18 cellular contexts compared by ENCODE assay signal in the genomic region with DNA sequence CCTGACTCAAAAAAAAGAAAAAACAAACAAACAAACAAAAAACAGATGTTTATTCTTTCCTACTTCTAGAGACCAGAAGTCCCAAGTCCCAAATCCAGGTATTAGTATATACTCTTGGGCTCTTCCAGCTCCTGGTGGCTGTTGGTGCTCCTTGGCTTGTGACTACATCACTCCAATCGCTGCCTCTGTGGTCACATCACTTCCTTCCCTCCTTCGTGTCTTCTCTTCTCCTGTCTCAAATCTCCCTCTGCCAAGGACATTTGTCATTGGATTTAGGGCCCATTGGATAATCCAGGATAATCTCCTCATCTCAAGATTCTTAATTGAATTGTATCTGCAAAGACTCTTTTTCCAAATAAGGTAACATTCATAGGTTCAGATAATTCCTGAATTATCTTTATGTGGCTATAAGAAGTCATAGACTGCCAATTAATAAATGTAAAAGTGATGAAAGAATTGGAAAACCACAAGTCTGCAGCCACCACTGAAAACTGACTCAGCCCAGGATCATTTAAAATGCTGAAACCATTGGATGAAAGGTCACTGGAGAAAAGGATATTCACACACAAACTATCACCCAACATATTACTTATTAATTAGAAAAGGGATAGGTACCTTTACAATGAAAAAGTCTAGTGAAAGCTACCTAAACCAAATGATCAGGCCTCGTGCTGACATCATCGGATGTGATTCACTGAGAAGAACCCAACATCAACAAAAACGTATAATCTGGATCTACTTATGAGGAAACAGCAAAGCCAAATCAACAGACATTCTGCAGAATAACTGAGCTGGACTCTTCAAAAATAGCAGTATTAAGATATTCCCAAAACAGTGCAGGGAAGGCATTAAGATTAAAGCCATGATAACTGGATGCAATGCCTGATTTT.
A peak's percentile ranks its signal among the peaks of the same experiment; 100 is the strongest.
DNase-seq lines count a peak whose midpoint lies in the region; ATAC-seq and TF ChIP-seq lines count a peak whose summit lies in the region.
"Had no signal": no experiment of that assay in that cellular context is flagged by ENCODE, and none has a peak within 500 bp of the region (broad histone marks: within the 10 kb centered on the region; RNA-seq: fewer than 3 reads in every experiment).

No MANE protein-coding gene starts in this region.

- H3K4me1 ChIP-seq in adipocyte (ENCODE audit: control insufficient read depth, insufficient read depth, low read length) (peaks cover 22% of the 10 kb centered on the region), gastrocnemius medialis (no peaks in the 10 kb centered on the region)
- H3K4me1 ChIP-seq: tibial nerve had no signal

- peaks cover 47% of the 10 kb centered on the region for H3K4me1 Mint-ChIP-seq in HFFc6 (ENCODE audit: low read depth)

- TF ChIP-seq POLR2A in gastrocnemius medialis (IDR thresholded peaks at IDR 0.05), result no peak

- H3K4me3 ChIP-seq in adipocyte (ENCODE audit: low read length) (peak overlapping the region; percentile 15), gastrocnemius medialis (no peak overlapping the region)
- H3K4me3 ChIP-seq: tibial nerve had no signal

- H3K27me3 ChIP-seq in adipocyte (replicated peaks; ENCODE audit: control insufficient read depth, insufficient read depth, low read length), result no peaks in the 10 kb centered on the region
- no peaks in the 10 kb centered on the region for H3K27me3 ChIP-seq in gastrocnemius medialis
- H3K27me3 ChIP-seq: tibial nerve had no signal

- H3K36me3 ChIP-seq in adipocyte (ENCODE audit: control insufficient read depth, insufficient read depth, low read length, severe bottlenecking), result no peaks in the 10 kb centered on the region
- no peaks in the 10 kb centered on the region for H3K36me3 ChIP-seq in gastrocnemius medialis
- H3K36me3 ChIP-seq: tibial nerve had no signal

- no peak overlapping the region; the same call in 1 of the 2 replicates for H3K4me3 Mint-ChIP-seq in HFFc6
- H3K4me3 Mint-ChIP-seq: activated CD8-positive, alpha-beta T cell treated with anti-CD3 and anti-CD28 coated beads for 36 hours; activated naive CD8-positive, alpha-beta T cell treated with anti-CD3 and anti-CD28 coated beads, Interleukin-2, amount 10 ng/mL, durations not matched to agents 7 days and 5 days; activated T-cell treated with anti-CD3 and anti-CD28 coated beads, Interleukin-2, amount 50 U/mL, for 72 hours; endodermal cell; mesothelial cell of epicardium had no signal

- H3K9ac ChIP-seq in adipocyte (ENCODE audit: low read length), result no peak overlapping the region
- H3K9ac ChIP-seq: SK-N-SH had no signal

- H3K36me3 Mint-ChIP-seq in HFFc6 (ENCODE audit: low read depth), result peaks cover 4% of the 10 kb centered on the region; the same call in 1 of the 2 replicates
- H3K36me3 Mint-ChIP-seq: mesothelial cell of epicardium had no signal

- no peaks in the 10 kb centered on the region for H3K9me3 Mint-ChIP-seq in HFFc6
- H3K9me3 Mint-ChIP-seq: activated CD8-positive, alpha-beta T cell treated with anti-CD3 and anti-CD28 coated beads for 36 hours; activated naive CD8-positive, alpha-beta T cell treated with anti-CD3 and anti-CD28 coated beads, Interleukin-2, amount 10 ng/mL, durations not matched to agents 7 days and 5 days; activated T-cell treated with anti-CD3 and anti-CD28 coated beads, Interleukin-2, amount 50 U/mL, for 72 hours; endodermal cell; mesothelial cell of epicardium had no signal

- intact Hi-C loops in gastrocnemius medialis (cut with DNase I; ENCODE audit: low total_unique reads), result no loop called here

- H3K9me3 ChIP-seq in adipocyte (ENCODE audit: control insufficient read depth, low read length), result no peaks in the 10 kb centered on the region
- no peaks in the 10 kb centered on the region for H3K9me3 ChIP-seq in gastrocnemius medialis
- H3K9me3 ChIP-seq: SK-N-SH, tibial nerve had no signal

- H3K27ac Mint-ChIP-seq in HFFc6, result peak overlapping the region; percentile 75
- H3K27ac Mint-ChIP-seq: activated CD8-positive, alpha-beta T cell treated with anti-CD3 and anti-CD28 coated beads for 36 hours; activated naive CD8-positive, alpha-beta T cell treated with anti-CD3 and anti-CD28 coated beads, Interleukin-2, amount 10 ng/mL, durations not matched to agents 7 days and 5 days; activated T-cell treated with anti-CD3 and anti-CD28 coated beads, Interleukin-2, amount 50 U/mL, for 72 hours; endodermal cell; mesothelial cell of epicardium had no signal

- no peaks in the 10 kb centered on the region for H3K27me3 Mint-ChIP-seq in HFFc6 (ENCODE audit: insufficient read depth)
- H3K27me3 Mint-ChIP-seq: activated CD8-positive, alpha-beta T cell treated with anti-CD3 and anti-CD28 coated beads for 36 hours had no signal

- H3K27ac ChIP-seq in gastrocnemius medialis, result no peak overlapping the region
- H3K27ac ChIP-seq: tibial nerve had no signal

- in situ Hi-C loops in gastrocnemius medialis (cut with MboI; ENCODE audit: low sequenced_read_pairs in 4 of 4), result no loop called here

- no peak for TF ChIP-seq CTCF in HFFc6 (IDR thresholded peaks at IDR 0.05)
- no peak for TF ChIP-seq CTCF in gastrocnemius medialis (IDR thresholded peaks at IDR 0.05 in 4 of 5, conservative IDR thresholded peaks at IDR 0.05 in 1 of 5)

- DNase-seq in AG08395 (ENCODE audit: low spot score) (peak; percentile 53), HFFc6 (peak; percentile 43), adipocyte (ENCODE audit: low read depth) (peak; percentile 34), iris pigment epithelial cell (ENCODE audit: low read depth) (peak; percentile 72), SKM-1 treated with dmso at 0.1 percent for 144 hours (lab: John Stamatoyannopoulos, UW; ENCODE audit: unreplicated experiment) (no peak), gastrocnemius medialis (no peak), UCSD-AML1 (lab: John Stamatoyannopoulos, UW; ENCODE audit: unreplicated experiment) (no peak)
- DNase-seq: activated CD8-positive, alpha-beta T cell treated with anti-CD3 and anti-CD28 coated beads for 36 hours; activated naive CD8-positive, alpha-beta T cell treated with anti-CD3 and anti-CD28 coated beads, Interleukin-2, amount 10 ng/mL, durations not matched to agents 7 days and 5 days; activated T-cell treated with anti-CD3 and anti-CD28 coated beads, Interleukin-2, amount 50 U/mL, for 72 hours; endodermal cell; NCI-H1930; NCI-H510A; SK-N-SH had no signal

- ATAC-seq in gastrocnemius medialis (no peak), HG03439 (IDR thresholded peaks at IDR 0.05; ENCODE audit: unreplicated experiment) (no peak)
- ATAC-seq: activated CD8-positive, alpha-beta T cell treated with anti-CD3 and anti-CD28 coated beads for 36 hours; sciatic nerve had no signal

Comparison
In these comparisons a context has a peak if more than half of its experiments do, and no peak if none do; other contexts are left out.
1. DNase-seq: peak in AG08395 (single experiment), HFFc6 (single experiment), adipocyte (single experiment) and iris pigment epithelial cell (single experiment); none in SKM-1 treated with dmso at 0.1 percent for 144 hours (single experiment), gastrocnemius medialis (0 of 2) and UCSD-AML1 (single experiment).